Comparison of ENCODE assay signal across 9 cellular contexts in genomic region chr4:109977854-109978501, GRCh38.
A peak's percentile ranks its signal among the peaks of the same experiment; 100 is the strongest.
DNase-seq lines count a peak whose midpoint lies in the region; ATAC-seq and TF ChIP-seq lines count a peak whose summit lies in the region.
"Had no signal": no experiment of that assay in that cellular context is flagged by ENCODE, and none has a peak within 500 bp of the region (broad histone marks: within the 10 kb centered on the region; RNA-seq: fewer than 3 reads in every experiment).

No MANE protein-coding gene starts in this region.

- H3K27me3 Mint-ChIP-seq in T-helper 17 cell = peaks cover 60% of the 10 kb centered on the region
- H3K27me3 Mint-ChIP-seq in activated CD4-positive, alpha-beta T cell treated with anti-CD3 and anti-CD28 coated beads for 36 hours = peaks cover 12% of the 10 kb centered on the region

- POLR2A ChIA-PET in activated CD4-positive, alpha-beta T cell treated with anti-CD3 and anti-CD28 coated beads for 36 hours (lab: Charles Lee) = no interaction called here

- ATAC-seq in T-helper 17 cell (peak; percentile 41), gastroesophageal sphincter (no peak)
- no peak for ATAC-seq in activated CD4-positive, alpha-beta T cell treated with anti-CD3 and anti-CD28 coated beads for 36 hours

- H3K9me3 ChIP-seq in T-helper 17 cell (ENCODE audit: control insufficient read depth, low read length, poor library complexity, severe bottlenecking) = no peaks in the 10 kb centered on the region
- no peaks in the 10 kb centered on the region for H3K9me3 ChIP-seq in gastroesophageal sphincter
- no peaks in the 10 kb centered on the region for H3K9me3 ChIP-seq in tibial artery

- no peaks in the 10 kb centered on the region for H3K36me3 ChIP-seq in gastroesophageal sphincter
- no peaks in the 10 kb centered on the region for H3K36me3 ChIP-seq in tibial artery

- 44 to 75% methylated on average over 2 of the region's 2 CpGs for WGBS in gastroesophageal sphincter (ENCODE audit: low coverage in 1 of 2), 2 donors

- peaks cover 4% of the 10 kb centered on the region for H3K36me3 Mint-ChIP-seq in T-helper 17 cell (ENCODE audit: low read depth)
- no peaks in the 10 kb centered on the region for H3K36me3 Mint-ChIP-seq in activated CD4-positive, alpha-beta T cell treated with anti-CD3 and anti-CD28 coated beads for 36 hours (ENCODE audit: low read depth)
- H3K36me3 Mint-ChIP-seq: stimulated activated naive B cell treated with anti-CD40 and anti-IgM and Interleukin-4, amounts not matched to agents 10 μg/mL and 1 μg/mL and 100 μg/mL, for 72 hours had no signal

- H3K27me3 ChIP-seq in gastroesophageal sphincter (no peaks in the 10 kb centered on the region), tibial artery (peaks cover 0 to 3% of the 10 kb centered on the region in 2 donors)

- DNase-seq in AML-193 (lab: John Stamatoyannopoulos, UW) (peak; percentile 52 to 57), HFF-Myc (ENCODE audit: extremely low read depth, low read depth) (no peak), T-helper 17 cell (no peak), tibial artery (no peak), NCI-H1048 (lab: John Stamatoyannopoulos, UW) (no peak), SHP77 (lab: John Stamatoyannopoulos, UW) (no peak)
- no peak for DNase-seq in activated CD4-positive, alpha-beta T cell treated with anti-CD3 and anti-CD28 coated beads for 36 hours
- DNase-seq: stimulated activated naive B cell treated with anti-CD40 and anti-IgM and Interleukin-4, amounts not matched to agents 10 μg/mL and 1 μg/mL and 100 μg/mL, for 72 hours had no signal

- TF ChIP-seq POLR2A in gastroesophageal sphincter (IDR thresholded peaks at IDR 0.05) = no peak

- peaks cover 5% of the 10 kb centered on the region for H3K4me1 Mint-ChIP-seq in T-helper 17 cell
- no peaks in the 10 kb centered on the region for H3K4me1 Mint-ChIP-seq in activated CD4-positive, alpha-beta T cell treated with anti-CD3 and anti-CD28 coated beads for 36 hours
- H3K4me1 Mint-ChIP-seq: stimulated activated naive B cell treated with anti-CD40 and anti-IgM and Interleukin-4, amounts not matched to agents 10 μg/mL and 1 μg/mL and 100 μg/mL, for 72 hours had no signal

- no peak overlapping the region for H3K4me3 Mint-ChIP-seq in T-helper 17 cell
- no peak overlapping the region for H3K4me3 Mint-ChIP-seq in activated CD4-positive, alpha-beta T cell treated with anti-CD3 and anti-CD28 coated beads for 36 hours
- H3K4me3 Mint-ChIP-seq: stimulated activated naive B cell treated with anti-CD40 and anti-IgM and Interleukin-4, amounts not matched to agents 10 μg/mL and 1 μg/mL and 100 μg/mL, for 72 hours had no signal

- H3K9me3 Mint-ChIP-seq in activated CD4-positive, alpha-beta T cell treated with anti-CD3 and anti-CD28 coated beads for 36 hours (ENCODE audit: low read depth) = no peaks in the 10 kb centered on the region
- H3K9me3 Mint-ChIP-seq: stimulated activated naive B cell treated with anti-CD40 and anti-IgM and Interleukin-4, amounts not matched to agents 10 μg/mL and 1 μg/mL and 100 μg/mL, for 72 hours had no signal

- no peak for TF ChIP-seq EP300 in gastroesophageal sphincter (IDR thresholded peaks at IDR 0.05)

- no peak overlapping the region for H3K4me3 ChIP-seq in HFF-Myc (replicated peaks; ENCODE audit: low read depth, low read length)
- H3K4me3 ChIP-seq in gastroesophageal sphincter = no peak overlapping the region
- H3K4me3 ChIP-seq in tibial artery = no peak overlapping the region

- H3K4me1 ChIP-seq in gastroesophageal sphincter (no peaks in the 10 kb centered on the region), tibial artery (no peaks in the 10 kb centered on the region)

- H3K27ac ChIP-seq in gastroesophageal sphincter (no peak overlapping the region), tibial artery (no peak overlapping the region)

- H3K27ac Mint-ChIP-seq in T-helper 17 cell = no peak overlapping the region
- H3K27ac Mint-ChIP-seq in activated CD4-positive, alpha-beta T cell treated with anti-CD3 and anti-CD28 coated beads for 36 hours = no peak overlapping the region
- H3K27ac Mint-ChIP-seq: stimulated activated naive B cell treated with anti-CD40 and anti-IgM and Interleukin-4, amounts not matched to agents 10 μg/mL and 1 μg/mL and 100 μg/mL, for 72 hours had no signal

- peak; percentile 45 for TF ChIP-seq CTCF in HFF-Myc (IDR thresholded peaks at IDR 0.05; ENCODE audit: low read depth, low read length, missing control alignments)
- TF ChIP-seq CTCF in gastroesophageal sphincter (IDR thresholded peaks at IDR 0.05) = peak; percentile 40 to 65 (median 46)
- TF ChIP-seq CTCF in tibial artery (IDR thresholded peaks at IDR 0.05) = peak; percentile 26 to 45

- intact Hi-C loops in tibial artery (cut with DNase I; ENCODE audit: low total_unique reads) = loop anchor here (5.0 kb wide), 1 partner anchor 556 kb away; no protein-coding TSS in a partner anchor
- intact Hi-C loops in activated CD4-positive, alpha-beta T cell treated with anti-CD3 and anti-CD28 coated beads for 36 hours (cut with DNase I, micrococcal nuclease) = loop anchor here (1.0 to 5.0 kb wide), 5 partner anchors 96 to 556 kb away; partner anchors contain the start of genes CASP6 (in 1 of the 2), GAR1 (in 1 of the 2) and RRH (in 1 of the 2)

- CTCF ChIA-PET in activated CD4-positive, alpha-beta T cell treated with anti-CD3 and anti-CD28 coated beads for 36 hours (lab: Charles Lee) = interaction anchor here (0.5 to 1.7 kb wide), 14 partner anchors 10 to 591 kb away, joined by 3 to 6 read pairs (median 4); no protein-coding TSS in a partner anchor

Comparison
In these comparisons a context has a peak if more than half of its experiments do, and no peak if none do; other contexts are left out.
1. DNase-seq: peak in AML-193 (2 of 2); none in HFF-Myc (single experiment), T-helper 17 cell (0 of 3), tibial artery (0 of 2), NCI-H1048 (single experiment), activated CD4-positive, alpha-beta T cell treated with anti-CD3 and anti-CD28 coated beads for 36 hours (single experiment) and SHP77 (0 of 2).
2. Peak in every context shown above with its lines, with median percentiles within 50 percentile points of each other: CTCF ChIP-seq.